In the genomic region with DNA sequence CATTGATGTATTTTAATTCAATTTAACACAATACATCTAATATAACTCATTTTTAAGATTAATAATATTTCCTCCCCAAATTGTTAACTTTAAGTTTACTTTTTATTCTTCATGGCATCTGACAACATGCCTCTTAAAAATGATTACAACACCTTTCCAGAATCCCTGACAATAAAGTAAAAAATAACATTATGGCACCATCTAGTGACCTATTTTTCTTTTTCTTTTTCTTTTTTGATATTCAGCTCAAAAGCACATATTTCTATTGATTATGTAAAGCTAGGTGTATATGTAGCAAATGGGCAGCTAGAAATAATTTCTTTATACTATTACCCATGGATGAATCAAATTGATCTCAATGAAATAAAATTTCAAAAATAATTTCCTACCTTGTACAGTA, we compare ENCODE assay signal across 20 cellular contexts.
DNase-seq lines count a peak whose midpoint lies in the region; ATAC-seq lines count a peak whose summit lies in the region.
"Had no signal": no experiment of that assay in that cellular context is flagged by ENCODE, and none has a peak within 500 bp of the region (broad histone marks: within the 10 kb centered on the region; RNA-seq: fewer than 3 reads in every experiment).

No MANE protein-coding gene starts in this region.

- intact Hi-C loops in activated CD4-positive, alpha-beta T cell treated with anti-CD3 and anti-CD28 coated beads, Interleukin-2, amount 10 ng/mL, durations not matched to agents 24 days and 14 days (cut with micrococcal nuclease): loop anchor here (10.0 kb wide), 1 partner anchor 64 kb away; no protein-coding TSS in a partner anchor

- no peak overlapping the region for H3K4me3 Mint-ChIP-seq in activated CD4-positive, alpha-beta T cell treated with anti-CD3 and anti-CD28 coated beads, Interleukin-2, amount 10 ng/mL, durations not matched to agents 24 days and 14 days
- no peak overlapping the region for H3K4me3 Mint-ChIP-seq in stimulated activated effector memory CD8-positive, alpha-beta T cell treated with anti-CD3 and anti-CD28 coated beads, Interleukin-12 subunit alpha, Interleukin-12 subunit beta, amount 100 ng/mL, for 72 hours
- H3K4me3 Mint-ChIP-seq: activated naive CD4-positive, alpha-beta T cell treated with anti-CD3 and anti-CD28 coated beads, Interleukin-2, amount 10 ng/mL, durations not matched to agents 7 days and 5 days; activated T-cell treated with anti-CD3 and anti-CD28 coated beads, Interleukin-2, amount 50 U/mL, for 24 hours had no signal

- no peaks in the 10 kb centered on the region for H3K36me3 ChIP-seq in SK-N-MC (ENCODE audit: insufficient read depth, low read length)
- H3K36me3 ChIP-seq: BLaER1, colonic mucosa, left ventricle myocardium inferior, pancreas, thyroid gland had no signal

- in situ Hi-C loops in KBM-7 (cut with MboI; ENCODE audit: low pct_unique_long_range_greater_than_20kb, low sequenced_read_pairs): no loop called here

- no peak overlapping the region for H3K9ac ChIP-seq in SK-N-MC (ENCODE audit: insufficient read length)
- H3K9ac ChIP-seq: BLaER1 had no signal

- no peak for ATAC-seq in stimulated activated effector memory CD8-positive, alpha-beta T cell treated with anti-CD3 and anti-CD28 coated beads, Interleukin-12 subunit alpha, Interleukin-12 subunit beta, amount 100 ng/mL, for 72 hours
- ATAC-seq: HCT116, pancreas had no signal

- H3K9me3 Mint-ChIP-seq in activated CD4-positive, alpha-beta T cell treated with anti-CD3 and anti-CD28 coated beads, Interleukin-2, amount 10 ng/mL, durations not matched to agents 24 days and 14 days: peaks cover 8% of the 10 kb centered on the region
- peaks cover 20% of the 10 kb centered on the region for H3K9me3 Mint-ChIP-seq in stimulated activated effector memory CD8-positive, alpha-beta T cell treated with anti-CD3 and anti-CD28 coated beads, Interleukin-12 subunit alpha, Interleukin-12 subunit beta, amount 100 ng/mL, for 72 hours

- peak; percentile 42 for DNase-seq in DMS 273 (lab: John Stamatoyannopoulos, UW; ENCODE audit: unreplicated experiment)
- no peak for DNase-seq in DMS 273 treated with DMSO at 0.1 percent for 48 hours (lab: John Stamatoyannopoulos, UW)
- DNase-seq in KBM-7: peak; percentile 2
- peak; percentile 2 for DNase-seq in SK-N-MC (ENCODE audit: low read depth, low spot score)
- peak; percentile 9 for DNase-seq in medulla oblongata (ENCODE audit: extremely low spot score)
- DNase-seq in activated CD4-positive, alpha-beta T cell treated with anti-CD3 and anti-CD28 coated beads, Interleukin-2, amount 10 ng/mL, durations not matched to agents 24 days and 14 days: no peak
- no peak for DNase-seq in stimulated activated effector memory CD8-positive, alpha-beta T cell treated with anti-CD3 and anti-CD28 coated beads, Interleukin-12 subunit alpha, Interleukin-12 subunit beta, amount 100 ng/mL, for 72 hours (ENCODE audit: low spot score in 2 of 2)
- no peak for DNase-seq in activated CD8-positive, alpha-beta memory T cell treated with anti-CD3 and anti-CD28 coated beads, Interleukin-2, amount 50 U/mL, for 48 hours
- DNase-seq: activated naive CD4-positive, alpha-beta T cell treated with anti-CD3 and anti-CD28 coated beads, Interleukin-2, amount 10 ng/mL, durations not matched to agents 7 days and 5 days; activated T-cell treated with anti-CD3 and anti-CD28 coated beads, Interleukin-2, amount 50 U/mL, for 24 hours; colonic mucosa; foreskin melanocyte; left ventricle myocardium inferior; NCI-H1436 treated with DMSO at 0.1 percent for 48 hours; pancreas; thyroid gland had no signal

- H3K27me3 Mint-ChIP-seq in activated CD4-positive, alpha-beta T cell treated with anti-CD3 and anti-CD28 coated beads, Interleukin-2, amount 10 ng/mL, durations not matched to agents 24 days and 14 days: no peaks in the 10 kb centered on the region
- H3K27me3 Mint-ChIP-seq: activated naive CD4-positive, alpha-beta T cell treated with anti-CD3 and anti-CD28 coated beads, Interleukin-2, amount 10 ng/mL, durations not matched to agents 7 days and 5 days; activated T-cell treated with anti-CD3 and anti-CD28 coated beads, Interleukin-2, amount 50 U/mL, for 24 hours had no signal

- H3K4me1 Mint-ChIP-seq in activated CD4-positive, alpha-beta T cell treated with anti-CD3 and anti-CD28 coated beads, Interleukin-2, amount 10 ng/mL, durations not matched to agents 24 days and 14 days: no peaks in the 10 kb centered on the region
- H3K4me1 Mint-ChIP-seq in stimulated activated effector memory CD8-positive, alpha-beta T cell treated with anti-CD3 and anti-CD28 coated beads, Interleukin-12 subunit alpha, Interleukin-12 subunit beta, amount 100 ng/mL, for 72 hours: no peaks in the 10 kb centered on the region
- H3K4me1 Mint-ChIP-seq: activated naive CD4-positive, alpha-beta T cell treated with anti-CD3 and anti-CD28 coated beads, Interleukin-2, amount 10 ng/mL, durations not matched to agents 7 days and 5 days had no signal

- H3K4me3 ChIP-seq in SK-N-MC: no peak overlapping the region
- H3K4me3 ChIP-seq: BLaER1, colonic mucosa, left ventricle myocardium inferior, pancreas, thyroid gland had no signal

- H3K9me3 ChIP-seq in SK-N-MC (ENCODE audit: low read depth, low read length): no peaks in the 10 kb centered on the region
- H3K9me3 ChIP-seq: BLaER1, colonic mucosa, left ventricle myocardium inferior, pancreas, thyroid gland had no signal

- H3K36me3 Mint-ChIP-seq in activated CD4-positive, alpha-beta T cell treated with anti-CD3 and anti-CD28 coated beads, Interleukin-2, amount 10 ng/mL, durations not matched to agents 24 days and 14 days (ENCODE audit: low read depth): no peaks in the 10 kb centered on the region
- H3K36me3 Mint-ChIP-seq in stimulated activated effector memory CD8-positive, alpha-beta T cell treated with anti-CD3 and anti-CD28 coated beads, Interleukin-12 subunit alpha, Interleukin-12 subunit beta, amount 100 ng/mL, for 72 hours: no peaks in the 10 kb centered on the region
- H3K36me3 Mint-ChIP-seq: activated naive CD4-positive, alpha-beta T cell treated with anti-CD3 and anti-CD28 coated beads, Interleukin-2, amount 10 ng/mL, durations not matched to agents 7 days and 5 days had no signal

- no peak overlapping the region for H3K27ac ChIP-seq in SK-N-MC
- H3K27ac ChIP-seq: 22Rv1, BLaER1, colonic mucosa, epithelial cell of prostate, left ventricle myocardium inferior, pancreas, thyroid gland had no signal

- H3K27ac Mint-ChIP-seq in activated CD4-positive, alpha-beta T cell treated with anti-CD3 and anti-CD28 coated beads, Interleukin-2, amount 10 ng/mL, durations not matched to agents 24 days and 14 days: no peak overlapping the region
- no peak overlapping the region for H3K27ac Mint-ChIP-seq in stimulated activated effector memory CD8-positive, alpha-beta T cell treated with anti-CD3 and anti-CD28 coated beads, Interleukin-12 subunit alpha, Interleukin-12 subunit beta, amount 100 ng/mL, for 72 hours
- H3K27ac Mint-ChIP-seq: activated naive CD4-positive, alpha-beta T cell treated with anti-CD3 and anti-CD28 coated beads, Interleukin-2, amount 10 ng/mL, durations not matched to agents 7 days and 5 days; activated T-cell treated with anti-CD3 and anti-CD28 coated beads, Interleukin-2, amount 50 U/mL, for 24 hours had no signal

Comparison
In these comparisons a context has a peak if more than half of its experiments do, and no peak if none do; other contexts are left out.
1. DNase-seq: peak in DMS 273 (single experiment), KBM-7 (single experiment), SK-N-MC (single experiment) and medulla oblongata (single experiment); none in DMS 273 treated with DMSO at 0.1 percent for 48 hours (single experiment), activated CD4-positive, alpha-beta T cell treated with anti-CD3 and anti-CD28 coated beads, Interleukin-2, amount 10 ng/mL, durations not matched to agents 24 days and 14 days (single experiment), stimulated activated effector memory CD8-positive, alpha-beta T cell treated with anti-CD3 and anti-CD28 coated beads, Interleukin-12 subunit alpha, Interleukin-12 subunit beta, amount 100 ng/mL, for 72 hours (0 of 2) and activated CD8-positive, alpha-beta memory T cell treated with anti-CD3 and anti-CD28 coated beads, Interleukin-2, amount 50 U/mL, for 48 hours (single experiment).